Comparison of ENCODE assay signal across 25 cellular contexts in the genomic region with DNA sequence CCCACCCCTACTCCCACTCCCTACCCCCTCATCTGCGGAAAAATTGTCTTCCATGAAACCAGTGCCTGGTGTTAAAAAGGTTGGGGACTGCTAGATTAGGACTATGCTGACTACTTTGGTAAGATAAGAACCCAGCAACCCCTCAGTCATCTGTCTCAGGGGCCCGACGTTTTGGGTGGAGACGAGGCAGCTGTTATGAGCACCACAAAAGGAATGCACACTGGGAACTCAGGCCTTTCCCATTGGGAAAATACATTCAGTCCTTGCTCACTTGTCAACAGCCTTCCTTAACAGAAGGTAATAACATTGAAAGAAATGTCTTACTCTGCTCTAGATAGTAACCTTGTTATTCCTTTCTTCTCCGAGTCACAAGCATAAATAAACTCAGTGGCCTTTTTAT.
DNase-seq lines count a peak whose midpoint lies in the region; TF ChIP-seq lines count a peak whose summit lies in the region.
"Had no signal": no experiment of that assay in that cellular context is flagged by ENCODE, and none has a peak within 500 bp of the region (broad histone marks: within the 10 kb centered on the region; RNA-seq: fewer than 3 reads in every experiment).

No MANE protein-coding gene starts in this region.

- TF ChIP-seq CTCF in chondrocyte (IDR thresholded peaks at IDR 0.05), result no peak
- TF ChIP-seq CTCF in glutamatergic neuron (IDR thresholded peaks at IDR 0.05; ENCODE audit: partially characterized antibody, unreplicated experiment), result no peak

- POLR2A ChIA-PET in activated CD4-positive, alpha-beta T cell treated with anti-CD3 and anti-CD28 coated beads, Interleukin-2, amount 10 ng/mL, durations not matched to agents 7 days and 5 days (lab: Charles Lee), result no interaction called here

- DNase-seq in AG08395 (ENCODE audit: low spot score) (peak; percentile 17), NCI-H226 (peak; percentile 63), chondrocyte (ENCODE audit: low spot score) (no peak), islet precursor cell (peak; percentile 64), nucleus accumbens (lab: John Stamatoyannopoulos, UW) (no peak), glutamatergic neuron (no peak)
- DNase-seq in activated CD4-positive, alpha-beta T cell treated with anti-CD3 and anti-CD28 coated beads for 4 hours, result no peak
- DNase-seq in activated CD4-positive, alpha-beta T cell treated with anti-CD3 and anti-CD28 coated beads, Interleukin-2, amount 10 ng/mL, durations not matched to agents 7 days and 5 days, result no peak
- DNase-seq: activated B cell treated with CpG ODN at 0.5 μM for 24 hours; activated CD4-positive, alpha-beta memory T cell treated with anti-CD3 and anti-CD28 coated beads for 36 hours; activated CD8-positive, alpha-beta memory T cell treated with anti-CD3 and anti-CD28 coated beads, Interleukin-2, amount 50 U/mL, for 4 hours; activated naive CD4-positive, alpha-beta T cell treated with anti-CD3 and anti-CD28 coated beads, Interleukin-2, amount 10 ng/mL, durations not matched to agents 7 days and 5 days; amygdala; COR-L47; DMS79 treated with DMSO at 0.1 percent for 48 hours; heart right ventricle; mesenchymal stem cell; NCI-H1105; NCI-H1930; NCI-H69; stimulated activated CD4-positive, alpha-beta T cell treated with anti-CD3 and anti-CD28 coated beads, Interleukin-15, amount 100 ng/mL, for 24 hours; stimulated activated naive B cell treated with anti-CD40 and anti-IgM and Interleukin-4, amounts not matched to agents 10 μg/mL and 1 μg/mL and 100 μg/mL, for 72 hours; upper lobe of right lung had no signal

- peaks cover 10% of the 10 kb centered on the region for H3K9me3 Mint-ChIP-seq in chondrocyte (ENCODE audit: low read depth)
- no peaks in the 10 kb centered on the region for H3K9me3 Mint-ChIP-seq in activated CD4-positive, alpha-beta T cell treated with anti-CD3 and anti-CD28 coated beads, Interleukin-2, amount 10 ng/mL, durations not matched to agents 7 days and 5 days
- no peaks in the 10 kb centered on the region for H3K9me3 Mint-ChIP-seq in glutamatergic neuron (ENCODE audit: unreplicated experiment)
- H3K9me3 Mint-ChIP-seq: activated B cell treated with CpG ODN at 0.5 μM for 24 hours; activated CD4-positive, alpha-beta memory T cell treated with anti-CD3 and anti-CD28 coated beads for 36 hours; activated naive CD4-positive, alpha-beta T cell treated with anti-CD3 and anti-CD28 coated beads, Interleukin-2, amount 10 ng/mL, durations not matched to agents 7 days and 5 days; activated T-helper 1 cell treated with anti-CD3 and anti-CD28 coated beads, Interleukin-12 subunit alpha, Interleukin-12 subunit beta, Interleukin-2, Interleukin-4 antibody, amounts not matched to agents 30 ng/mL and 10 ng/mL and 1 ng/mL, durations not matched to agents 14 hours and 24 hours and 36 hours; central memory CD8-positive, alpha-beta T cell; stimulated activated naive B cell treated with anti-CD40 and anti-IgM and Interleukin-4, amounts not matched to agents 10 μg/mL and 1 μg/mL and 100 μg/mL, for 72 hours had no signal

- H3K27me3 Mint-ChIP-seq in chondrocyte (ENCODE audit: low read depth), result no peaks in the 10 kb centered on the region
- H3K27me3 Mint-ChIP-seq in activated CD4-positive, alpha-beta T cell treated with anti-CD3 and anti-CD28 coated beads, Interleukin-2, amount 10 ng/mL, durations not matched to agents 7 days and 5 days, result no peaks in the 10 kb centered on the region
- H3K27me3 Mint-ChIP-seq in glutamatergic neuron (ENCODE audit: unreplicated experiment), result no peaks in the 10 kb centered on the region
- H3K27me3 Mint-ChIP-seq: activated B cell treated with CpG ODN at 0.5 μM for 24 hours; activated CD4-positive, alpha-beta memory T cell treated with anti-CD3 and anti-CD28 coated beads for 36 hours; activated naive CD4-positive, alpha-beta T cell treated with anti-CD3 and anti-CD28 coated beads, Interleukin-2, amount 10 ng/mL, durations not matched to agents 7 days and 5 days; central memory CD8-positive, alpha-beta T cell; stimulated activated naive B cell treated with anti-CD40 and anti-IgM and Interleukin-4, amounts not matched to agents 10 μg/mL and 1 μg/mL and 100 μg/mL, for 72 hours had no signal

- H3K4me1 Mint-ChIP-seq in chondrocyte (ENCODE audit: low read depth) (peaks cover 13% of the 10 kb centered on the region), glutamatergic neuron (ENCODE audit: low read depth, unreplicated experiment) (peaks cover 9% of the 10 kb centered on the region)
- no peaks in the 10 kb centered on the region for H3K4me1 Mint-ChIP-seq in activated CD4-positive, alpha-beta T cell treated with anti-CD3 and anti-CD28 coated beads, Interleukin-2, amount 10 ng/mL, durations not matched to agents 7 days and 5 days
- H3K4me1 Mint-ChIP-seq: activated B cell treated with CpG ODN at 0.5 μM for 24 hours; activated naive CD4-positive, alpha-beta T cell treated with anti-CD3 and anti-CD28 coated beads, Interleukin-2, amount 10 ng/mL, durations not matched to agents 7 days and 5 days; central memory CD8-positive, alpha-beta T cell; stimulated activated naive B cell treated with anti-CD40 and anti-IgM and Interleukin-4, amounts not matched to agents 10 μg/mL and 1 μg/mL and 100 μg/mL, for 72 hours had no signal

- peak overlapping the region; percentile 58 for H3K27ac Mint-ChIP-seq in chondrocyte (ENCODE audit: unreplicated experiment)
- no peak overlapping the region for H3K27ac Mint-ChIP-seq in activated CD4-positive, alpha-beta T cell treated with anti-CD3 and anti-CD28 coated beads, Interleukin-2, amount 10 ng/mL, durations not matched to agents 7 days and 5 days
- no peak overlapping the region for H3K27ac Mint-ChIP-seq in glutamatergic neuron (ENCODE audit: unreplicated experiment)
- H3K27ac Mint-ChIP-seq: activated B cell treated with CpG ODN at 0.5 μM for 24 hours; activated CD4-positive, alpha-beta memory T cell treated with anti-CD3 and anti-CD28 coated beads for 36 hours; activated naive CD4-positive, alpha-beta T cell treated with anti-CD3 and anti-CD28 coated beads, Interleukin-2, amount 10 ng/mL, durations not matched to agents 7 days and 5 days; activated T-helper 1 cell treated with anti-CD3 and anti-CD28 coated beads, Interleukin-12 subunit alpha, Interleukin-12 subunit beta, Interleukin-2, Interleukin-4 antibody, amounts not matched to agents 30 ng/mL and 10 ng/mL and 1 ng/mL, durations not matched to agents 14 hours and 24 hours and 36 hours; stimulated activated naive B cell treated with anti-CD40 and anti-IgM and Interleukin-4, amounts not matched to agents 10 μg/mL and 1 μg/mL and 100 μg/mL, for 72 hours had no signal

- H3K36me3 Mint-ChIP-seq in chondrocyte (ENCODE audit: low read depth) (no peaks in the 10 kb centered on the region), glutamatergic neuron (ENCODE audit: unreplicated experiment) (no peaks in the 10 kb centered on the region)
- no peaks in the 10 kb centered on the region for H3K36me3 Mint-ChIP-seq in activated CD4-positive, alpha-beta T cell treated with anti-CD3 and anti-CD28 coated beads, Interleukin-2, amount 10 ng/mL, durations not matched to agents 7 days and 5 days (ENCODE audit: low read depth)
- H3K36me3 Mint-ChIP-seq: activated CD4-positive, alpha-beta memory T cell treated with anti-CD3 and anti-CD28 coated beads for 36 hours; activated naive CD4-positive, alpha-beta T cell treated with anti-CD3 and anti-CD28 coated beads, Interleukin-2, amount 10 ng/mL, durations not matched to agents 7 days and 5 days; stimulated activated naive B cell treated with anti-CD40 and anti-IgM and Interleukin-4, amounts not matched to agents 10 μg/mL and 1 μg/mL and 100 μg/mL, for 72 hours had no signal

- CTCF ChIA-PET in activated CD4-positive, alpha-beta T cell treated with anti-CD3 and anti-CD28 coated beads, Interleukin-2, amount 10 ng/mL, durations not matched to agents 7 days and 5 days (lab: Charles Lee), result no interaction called here

- no peak overlapping the region for H3K4me3 Mint-ChIP-seq in chondrocyte (ENCODE audit: unreplicated experiment)
- no peak overlapping the region for H3K4me3 Mint-ChIP-seq in activated CD4-positive, alpha-beta T cell treated with anti-CD3 and anti-CD28 coated beads, Interleukin-2, amount 10 ng/mL, durations not matched to agents 7 days and 5 days
- no peak overlapping the region for H3K4me3 Mint-ChIP-seq in glutamatergic neuron (ENCODE audit: unreplicated experiment)
- H3K4me3 Mint-ChIP-seq: activated B cell treated with CpG ODN at 0.5 μM for 24 hours; activated CD4-positive, alpha-beta memory T cell treated with anti-CD3 and anti-CD28 coated beads for 36 hours; activated naive CD4-positive, alpha-beta T cell treated with anti-CD3 and anti-CD28 coated beads, Interleukin-2, amount 10 ng/mL, durations not matched to agents 7 days and 5 days; activated T-helper 1 cell treated with anti-CD3 and anti-CD28 coated beads, Interleukin-12 subunit alpha, Interleukin-12 subunit beta, Interleukin-2, Interleukin-4 antibody, amounts not matched to agents 30 ng/mL and 10 ng/mL and 1 ng/mL, durations not matched to agents 14 hours and 24 hours and 36 hours; central memory CD8-positive, alpha-beta T cell; stimulated activated naive B cell treated with anti-CD40 and anti-IgM and Interleukin-4, amounts not matched to agents 10 μg/mL and 1 μg/mL and 100 μg/mL, for 72 hours had no signal

Comparison
In these comparisons a context has a peak if more than half of its experiments do, and no peak if none do; other contexts are left out.
1. DNase-seq: peak in AG08395 (single experiment), NCI-H226 (single experiment) and islet precursor cell (single experiment); none in chondrocyte (single experiment), activated CD4-positive, alpha-beta T cell treated with anti-CD3 and anti-CD28 coated beads for 4 hours (0 of 2), nucleus accumbens (0 of 56), activated CD4-positive, alpha-beta T cell treated with anti-CD3 and anti-CD28 coated beads, Interleukin-2, amount 10 ng/mL, durations not matched to agents 7 days and 5 days (single experiment) and glutamatergic neuron (single experiment).